In genomic region chr5:104367978-104368377, GRCh38 we compare ENCODE assay signal across 35 cellular contexts.
"Had no signal": no experiment of that assay in that cellular context is flagged by ENCODE, and none has a peak within 500 bp of the region (broad histone marks: within the 10 kb centered on the region; RNA-seq: fewer than 3 reads in every experiment).

No MANE protein-coding gene starts in this region.

- DNase-seq: Karpas-422, Kasumi-1, MG63, MM.1S, MV-4-11, NCI-H1048, NCI-H1092, NCI-H1092 treated with DMSO at 0.1 percent for 48 hours, NCI-H1105, NCI-H1105 treated with DMSO at 0.1 percent for 48 hours, NCI-H1417, NCI-H1417 treated with DMSO at 0.1 percent for 48 hours, NCI-H1436, NCI-H1436 treated with DMSO at 0.1 percent for 48 hours, NCI-H146, NCI-H1694, NCI-H1694 treated with DMSO at 0.1 percent for 48 hours, NCI-H187, NCI-H187 treated with DMSO at 0.1 percent for 48 hours, NCI-H1930, NCI-H2029, NCI-H2029 treated with DMSO at 0.1 percent for 48 hours, NCI-H2081, NCI-H2081 treated with DMSO at 0.1 percent for 48 hours, NCI-H2107, NCI-H2171, NCI-H2171 treated with DMSO at 0.1 percent for 48 hours, NCI-H2227 treated with DMSO at 0.1 percent for 48 hours, NCI-H226, NCI-H345, NCI-H446, NCI-H446 treated with DMSO at 0.1 percent for 48 hours, NCI-H510A, NCI-H510A treated with DMSO at 0.1 percent for 48 hours, NCI-H524 had no signal

- H3K4me3 ChIP-seq: MG63 had no signal

- H3K36me3 ChIP-seq: MG63 had no signal
